ENCODE assay signal across 22 cellular contexts in genomic region chr11:65320386-65321075, GRCh38.
"Had no signal": no experiment of that assay in that cellular context is flagged by ENCODE, and none has a peak within 500 bp of the region (broad histone marks: within the 10 kb centered on the region; RNA-seq: fewer than 3 reads in every experiment).

No MANE protein-coding gene starts in this region.

- H3K27me3 Mint-ChIP-seq: activated naive CD8-positive, alpha-beta T cell treated with anti-CD3 and anti-CD28 coated beads, Interleukin-2, amount 50 U/mL, for 24 hours; brain had no signal

- H3K9me3 Mint-ChIP-seq: activated naive CD4-positive, alpha-beta T cell treated with anti-CD3 and anti-CD28 coated beads, Interleukin-2, amount 50 U/mL, for 72 hours; activated naive CD8-positive, alpha-beta T cell treated with anti-CD3 and anti-CD28 coated beads, Interleukin-2, amount 50 U/mL, for 24 hours; activated T-cell treated with anti-CD3 and anti-CD28 coated beads, Interleukin-2, amount 50 U/mL, for 4 hours; T-helper 1 cell treated with Interleukin-12 subunit alpha and Interleukin-12 subunit beta and Interleukin-4 antibody, amounts not matched to agents 30 μg/mL and 1 μg/mL, for 36 hours; WTC11 had no signal

- H3K36me3 Mint-ChIP-seq: activated naive CD4-positive, alpha-beta T cell treated with anti-CD3 and anti-CD28 coated beads, Interleukin-2, amount 50 U/mL, for 72 hours had no signal

- H3K27ac Mint-ChIP-seq: activated CD8-positive, alpha-beta T cell treated with anti-CD3 and anti-CD28 coated beads, Interleukin-2, amount 10 ng/mL, durations not matched to agents 7 days and 5 days; activated naive CD4-positive, alpha-beta T cell treated with anti-CD3 and anti-CD28 coated beads, Interleukin-2, amount 50 U/mL, for 72 hours; activated naive CD8-positive, alpha-beta T cell treated with anti-CD3 and anti-CD28 coated beads, Interleukin-2, amount 50 U/mL, for 24 hours; T-helper 1 cell treated with Interleukin-12 subunit alpha and Interleukin-12 subunit beta and Interleukin-4 antibody, amounts not matched to agents 30 μg/mL and 1 μg/mL, for 36 hours; WTC11 had no signal

- DNase-seq: activated CD4-positive, alpha-beta T cell treated with anti-CD3 and anti-CD28 coated beads for 48 hours; activated CD4-positive, alpha-beta T cell treated with anti-CD3 and anti-CD28 coated beads, Interleukin-2, amount 50 U/mL, for 4 hours; activated CD4-positive, CD25-positive, alpha-beta regulatory T cell treated with anti-CD3 and anti-CD28 coated beads, Interleukin-2, amount 50 U/mL, for 72 hours; activated CD8-positive, alpha-beta memory T cell treated with anti-CD3 and anti-CD28 coated beads, Interleukin-2, amount 50 U/mL, for 48 hours; activated CD8-positive, alpha-beta T cell treated with anti-CD3 and anti-CD28 coated beads, Interleukin-2, amount 10 ng/mL, durations not matched to agents 7 days and 5 days; activated effector memory CD4-positive, alpha-beta T cell treated with anti-CD3 and anti-CD28 coated beads, Interleukin-2, amount 50 U/mL, for 16 hours; activated naive CD4-positive, alpha-beta T cell treated with Interleukin-2 at 50 U/mL for 16 hours; activated naive CD8-positive, alpha-beta T cell treated with anti-CD3 and anti-CD28 coated beads, Interleukin-2, amount 50 U/mL, for 24 hours; activated T-cell treated with anti-CD3 and anti-CD28 coated beads, Interleukin-2, amount 50 U/mL, for 4 hours; amniotic stem cell; KG1; NCI-H1048; NCI-H146; NCI-H187 treated with DMSO at 0.1 percent for 48 hours; NCI-H2081 treated with DMSO at 0.1 percent for 48 hours; NCI-H446; NCI-H524; SHP77 treated with DMSO at 0.1 percent for 48 hours had no signal

- H3K4me3 Mint-ChIP-seq: activated CD8-positive, alpha-beta T cell treated with anti-CD3 and anti-CD28 coated beads, Interleukin-2, amount 10 ng/mL, durations not matched to agents 7 days and 5 days; activated naive CD8-positive, alpha-beta T cell treated with anti-CD3 and anti-CD28 coated beads, Interleukin-2, amount 50 U/mL, for 24 hours; activated T-cell treated with anti-CD3 and anti-CD28 coated beads, Interleukin-2, amount 50 U/mL, for 4 hours; brain; T-helper 1 cell treated with Interleukin-12 subunit alpha and Interleukin-12 subunit beta and Interleukin-4 antibody, amounts not matched to agents 30 μg/mL and 1 μg/mL, for 36 hours; WTC11 had no signal

- ATAC-seq: activated CD8-positive, alpha-beta T cell treated with anti-CD3 and anti-CD28 coated beads, Interleukin-2, amount 10 ng/mL, durations not matched to agents 7 days and 5 days; activated naive CD4-positive, alpha-beta T cell treated with anti-CD3 and anti-CD28 coated beads, Interleukin-2, amount 50 U/mL, for 72 hours; activated naive CD8-positive, alpha-beta T cell treated with anti-CD3 and anti-CD28 coated beads, Interleukin-2, amount 50 U/mL, for 24 hours; activated T-cell treated with anti-CD3 and anti-CD28 coated beads, Interleukin-2, amount 50 U/mL, for 4 hours; WTC11 had no signal
